11 cellular contexts compared by ENCODE assay signal in genomic region chr22:37044634-37045625, GRCh38. TPM values are rescaled to one million over a fixed set of nuclear protein-coding genes. Genes with fewer than 3 reads are reported as not detected.
DNase-seq lines count a peak whose midpoint lies in the region; ATAC-seq, FAIRE-seq and TF ChIP-seq lines count a peak whose summit lies in the region.
"Had no signal": no experiment of that assay in that cellular context is flagged by ENCODE, and none has a peak within 500 bp of the region (broad histone marks: within the 10 kb centered on the region; RNA-seq: fewer than 3 reads in every experiment).

No MANE protein-coding gene starts in this region.

- POLR2A ChIA-PET in PC-9 (lab: Charles Lee; ENCODE audit: unreplicated experiment), result interaction anchor here (0.7 kb wide), 1 partner anchor 547 kb away, joined by 4 read pairs; no protein-coding TSS in a partner anchor
- POLR2A ChIA-PET in CD4-positive, alpha-beta T cell (lab: Charles Lee), result no interaction called here

- intact Hi-C loops in PC-9 (cut with micrococcal nuclease; ENCODE audit: unreplicated experiment) (loop anchor here (1.0 to 10.0 kb wide), 5 partner anchors 152 to 498 kb away; no protein-coding TSS in a partner anchor), pancreas (cut with DNase I) (loop anchor here in 1 of 3 donors (10.0 kb wide), 1 partner anchor 170 kb away; no protein-coding TSS in a partner anchor), vagina (cut with DNase I) (no loop called here)
- intact Hi-C loops in CD4-positive, alpha-beta T cell (cut with DNase I, micrococcal nuclease), result no loop called here

- H3K27ac ChIP-seq in PC-9 (0 out of 2 replicates have a peak overlapping the region, but pooled peaks have one; percentile 2), pancreas (no peak overlapping the region), vagina (no peak overlapping the region)
- H3K27ac ChIP-seq in CD4-positive, alpha-beta T cell (ENCODE audit: low read depth, low read length), result no peak overlapping the region
- H3K27ac ChIP-seq: HL-60 had no signal

- no peaks in the 10 kb centered on the region for H3K36me3 ChIP-seq in PC-9 (ENCODE audit: low read depth)
- H3K36me3 ChIP-seq in pancreas, result no peaks in the 10 kb centered on the region
- H3K36me3 ChIP-seq in vagina, result no peaks in the 10 kb centered on the region
- H3K36me3 ChIP-seq: stomach had no signal

- no peaks in the 10 kb centered on the region for H3K27me3 Mint-ChIP-seq in CD4-positive, alpha-beta T cell

- CTCF ChIA-PET in PC-9 (lab: Charles Lee), result interaction anchor here (0.5 to 0.8 kb wide), 5 partner anchors 60 to 861 kb away, joined by 3 to 11 read pairs (median 3); no protein-coding TSS in a partner anchor
- CTCF ChIA-PET in CD4-positive, alpha-beta T cell (lab: Charles Lee), result interaction anchor here (1.2 to 1.9 kb wide), 2 partner anchors 23 to 155 kb away, joined by 4 to 8 read pairs; no protein-coding TSS in a partner anchor

- H3K4me1 Mint-ChIP-seq in CD4-positive, alpha-beta T cell (ENCODE audit: low read depth), result no peaks in the 10 kb centered on the region

- WGBS in pancreas, 2 donors, result 54 to 69% methylated on average over 9 of the region's 9 CpGs

- H3K4me3 ChIP-seq in PC-9 (no peak overlapping the region), pancreas (no peak overlapping the region), vagina (no peak overlapping the region)
- H3K4me3 ChIP-seq: stomach had no signal

- no peak overlapping the region for H3K27ac Mint-ChIP-seq in CD4-positive, alpha-beta T cell

- H3K9me3 ChIP-seq in PC-9 (ENCODE audit: insufficient read depth, low read depth), result no peaks in the 10 kb centered on the region
- H3K9me3 ChIP-seq in CD4-positive, alpha-beta T cell (ENCODE audit: control insufficient read depth, low read length), result no peaks in the 10 kb centered on the region
- no peaks in the 10 kb centered on the region for H3K9me3 ChIP-seq in pancreas
- H3K9me3 ChIP-seq in vagina, result no peaks in the 10 kb centered on the region
- H3K9me3 ChIP-seq: stomach had no signal

- no peak for TF ChIP-seq POLR2A in vagina (IDR thresholded peaks at IDR 0.05)

- H3K36me3 Mint-ChIP-seq in CD4-positive, alpha-beta T cell (ENCODE audit: low read depth), result no peaks in the 10 kb centered on the region
- H3K36me3 Mint-ChIP-seq: CD14-positive monocyte had no signal

- ATAC-seq in esophagus mucosa (peak; percentile 15), pancreas (no peak)
- no peak for ATAC-seq in CD4-positive, alpha-beta T cell (ENCODE audit: poor library complexity)

- no peaks in the 10 kb centered on the region for H4K20me1 ChIP-seq in PC-9 (ENCODE audit: insufficient read depth)

- H3F3A ChIP-seq in PC-9 (ENCODE audit: insufficient read depth, low read depth), result peaks cover 27% of the 10 kb centered on the region; the same call in 1 of the 2 replicates

- no peaks in the 10 kb centered on the region for H3K9me2 ChIP-seq in PC-9 (ENCODE audit: insufficient read depth)

- H3K4me3 Mint-ChIP-seq in CD4-positive, alpha-beta T cell, result no peak overlapping the region
- H3K4me3 Mint-ChIP-seq: CD14-positive monocyte had no signal

- H3K4me2 ChIP-seq in PC-9, result peak overlapping the region; percentile 28

- DNase-seq in stimulated activated CD4-positive, alpha-beta T cell treated with anti-CD3 and anti-CD28 coated beads, Interleukin-4, amount 100 ng/mL, for 24 hours, result peak; percentile 20
- no peak for DNase-seq in stimulated activated CD4-positive, alpha-beta T cell treated with anti-CD3 and anti-CD28 coated beads, Interleukin-4, amount 100 ng/mL, for 4 hours
- DNase-seq in PC-9 (peak in 1 of 2 experiments; percentile 74), NCI-H748 treated with DMSO at 0.1 percent for 48 hours (lab: John Stamatoyannopoulos, UW) (no peak), pancreas (no peak), vagina (ENCODE audit: extremely low spot score in 2 of 2) (no peak)
- DNase-seq in CD4-positive, alpha-beta T cell, result no peak

- H3K9me3 Mint-ChIP-seq in CD4-positive, alpha-beta T cell, result no peaks in the 10 kb centered on the region
- H3K9me3 Mint-ChIP-seq: CD14-positive monocyte had no signal

- H2AFZ ChIP-seq in PC-9, result no peak overlapping the region

- BruUV-seq in PC-9 (replicated peaks; lab: Mats Ljungman, UMichigan), result no TSS peak

- no peaks in the 10 kb centered on the region for H3K79me2 ChIP-seq in PC-9 (ENCODE audit: low read depth)

- peaks cover 36% of the 10 kb centered on the region for H3K4me1 ChIP-seq in PC-9 (replicated peaks; ENCODE audit: insufficient read depth)
- H3K4me1 ChIP-seq in pancreas, result peaks cover 0 to 7% (median 6%) of the 10 kb centered on the region in 3 donors
- peaks cover 10% of the 10 kb centered on the region for H3K4me1 ChIP-seq in vagina

- H3K27me3 ChIP-seq in PC-9 (ENCODE audit: insufficient read depth, low read depth), result no peaks in the 10 kb centered on the region
- no peaks in the 10 kb centered on the region for H3K27me3 ChIP-seq in CD4-positive, alpha-beta T cell (ENCODE audit: control insufficient read depth, insufficient read depth, low read length)
- H3K27me3 ChIP-seq in pancreas, result no peaks in the 10 kb centered on the region
- H3K27me3 ChIP-seq in vagina, result no peaks in the 10 kb centered on the region

- no peak for FAIRE-seq in pancreas (lab: Jason Lieb, UNC)

- TF ChIP-seq CTCF in PC-9 (conservative IDR thresholded peaks at IDR 0.05) (no peak), pancreas (IDR thresholded peaks at IDR 0.05) (no peak), vagina (IDR thresholded peaks at IDR 0.05) (no peak)
- TF ChIP-seq CTCF in CD4-positive, alpha-beta T cell (IDR thresholded peaks at IDR 0.05), result no peak

RNA-seq across cellular contexts. Expression of gene KCTD17, which starts 6.6 kb away (rescaled TPM):
- total RNA-seq in PC-9 (2021) (29.5 and 32.6 TPM in 2 replicates), esophagus mucosa (3.9 TPM), pancreas (1 to 10 TPM; 2.6 to 9.1 (median 3.3) TPM), vagina (27.5 TPM)
- total RNA-seq in CD4-positive, alpha-beta T cell, result 10 to 100 TPM; 17.3 to 17.9 TPM
- 10 to 100 TPM; 10.3 to 11.8 TPM for polyA plus RNA-seq in pancreas

RNA-seq across cellular contexts. Expression of gene MPST, which starts 25.4 kb away (rescaled TPM):
- total RNA-seq in PC-9 (2021) (75.9 and 109 TPM in 2 replicates), esophagus mucosa (78.0 TPM), pancreas (10 to 100 TPM; 46.4 to 77.2 (median 50.9) TPM), vagina (126 TPM)
- total RNA-seq in CD4-positive, alpha-beta T cell, result 1 to 10 TPM; 1.7 to 1.8 TPM
- polyA plus RNA-seq in pancreas, result 100 to 1,000 TPM in 1 of 2 donors, 10 to 100 TPM in 1; 56.1 to 161 TPM

RNA-seq across cellular contexts. Expression of gene TST, which starts 25.7 kb away (rescaled TPM):
- total RNA-seq in PC-9 (2021) (99.4 and 123 TPM in 2 replicates), esophagus mucosa (83.2 TPM), pancreas (10 to 100 TPM; 22.9 to 45.7 (median 35.4) TPM), vagina (50.8 TPM)
- total RNA-seq in CD4-positive, alpha-beta T cell, result not detected
- 10 to 100 TPM; 51.5 to 52.3 TPM for polyA plus RNA-seq in pancreas

Comparison
In these comparisons a context has a peak if more than half of its experiments do, and no peak if none do; other contexts are left out.
1. RNA of gene MPST, which starts 25.4 kb away (total RNA-seq): 126 TPM in vagina (single experiment), 78.0 TPM in esophagus mucosa (single experiment), 75.9 to 109 TPM in PC-9 and 46.4 to 77.2 TPM in pancreas; 1.7 to 1.8 TPM in CD4-positive, alpha-beta T cell; every median in the first group is over 10 times any median in the second.
2. RNA of gene TST, which starts 25.7 kb away (total RNA-seq): 99.4 to 123 TPM in PC-9, 83.2 TPM in esophagus mucosa (single experiment), 50.8 TPM in vagina (single experiment) and 22.9 to 45.7 TPM in pancreas; not detected in CD4-positive, alpha-beta T cell; every median in the first group is over 10 times any median in the second.